ENCODE assay signal across 9 cellular contexts in genomic region chrX:30971761-30972603, GRCh38.
DNase-seq lines count a peak whose midpoint lies in the region; ATAC-seq, FAIRE-seq and TF ChIP-seq lines count a peak whose summit lies in the region.
"Had no signal": no experiment of that assay in that cellular context is flagged by ENCODE, and none has a peak within 500 bp of the region (broad histone marks: within the 10 kb centered on the region; RNA-seq: fewer than 3 reads in every experiment).

No MANE protein-coding gene starts in this region.

- peaks cover 46% of the 10 kb centered on the region for H3K4me1 ChIP-seq in HepG2 (ENCODE audit: insufficient read depth, low read length)

- no TSS peak for BruUV-seq in HepG2 (replicated peaks; lab: Mats Ljungman, UMichigan)

- WGBS in HepG2 (ENCODE audit: low lambda C conversion rate) = 10% methylated on average over 10 of the region's 10 CpGs

- in situ Hi-C loops in HepG2 (cut with HindIII; ENCODE audit: extremely low pct_ligation_motif_present, low pct_unique_long_range_greater_than_20kb) = no loop called here

- no peaks in the 10 kb centered on the region for H3K27me3 ChIP-seq in HepG2 (ENCODE audit: control insufficient read depth in 1 of 2, insufficient read depth in 2 of 2, low read length in 2 of 2)

- TF ChIP-seq RAD21 in HepG2 (CRISPR knock-in tag; IDR thresholded peaks at IDR 0.05) = peak; percentile 57

- ATAC-seq in GM21529 (IDR thresholded peaks at IDR 0.05; ENCODE audit: unreplicated experiment) = peak; percentile 96
- peak; percentile 93 for ATAC-seq in HepG2

- intact Hi-C loops in HepG2 (cut with micrococcal nuclease; ENCODE audit: unreplicated experiment) = loop anchor here (1.0 to 10.0 kb wide), 3 partner anchors 65 to 253 kb away; partner anchors contain the start of gene TAB3

- no peaks in the 10 kb centered on the region for H4K20me1 ChIP-seq in HepG2 (ENCODE audit: insufficient read depth, low read length)
- H4K20me1 ChIP-seq: BLaER1 treated with 17β-estradiol and CSF1 and Interleukin-3, amounts not matched to agents 10 nM and 100 nM had no signal

- no peaks in the 10 kb centered on the region for H3K36me3 ChIP-seq in HepG2 (replicated peaks in 1 of 2; ENCODE audit: control insufficient read depth in 1 of 2, insufficient read depth in 2 of 2, low read length in 2 of 2)
- H3K36me3 ChIP-seq: BLaER1 treated with 17β-estradiol and CSF1 and Interleukin-3, amounts not matched to agents 10 nM and 100 nM had no signal

- FAIRE-seq in HTR-8/SVneo (lab: Jason Lieb, UNC) (no peak), colon (lab: Jason Lieb, UNC) (peak; percentile 85), HepG2 (lab: Jason Lieb, UNC) (peak; percentile 66)

- CTCF ChIA-PET in HepG2 (lab: Yijun Ruan, JAX; ENCODE audit: low intra/inter-chr PET ratio, low total read pairs) = interaction anchor here (1.2 kb wide), 1 partner anchor 65 kb away, joined by 7 read pairs; no protein-coding TSS in a partner anchor

- H3K4me3 ChIP-seq in HepG2 (replicated peaks in 1 of 3; ENCODE audit: insufficient read depth in 1 of 3, low read depth in 2 of 3, low read length in 3 of 3) = peak overlapping the region in 1 of 3 experiments; percentile 31; a peak in 3 of 6 replicates
- H3K4me3 ChIP-seq: BLaER1 treated with 17β-estradiol and CSF1 and Interleukin-3, amounts not matched to agents 10 nM and 100 nM had no signal

- H3K79me2 ChIP-seq in HepG2 (ENCODE audit: insufficient read depth, low read length) = no peaks in the 10 kb centered on the region

- peak; percentile 78 for TF ChIP-seq CTCF in HepG2 (CRISPR knock-in tag; IDR thresholded peaks at IDR 0.05)

- peak overlapping the region; percentile 96 for H2AFZ ChIP-seq in HepG2 (ENCODE audit: low read length)

- POLR2A ChIA-PET in HepG2 (lab: Yijun Ruan, JAX) = no interaction called here

- no peaks in the 10 kb centered on the region for H3K9me3 ChIP-seq in HepG2 (ENCODE audit: low read length)
- H3K9me3 ChIP-seq: BLaER1 treated with 17β-estradiol and CSF1 and Interleukin-3, amounts not matched to agents 10 nM and 100 nM had no signal

- no peak for TF ChIP-seq POLR2A in HepG2 (IDR thresholded peaks at IDR 0.05; ENCODE audit: insufficient read depth in 1 of 2, low read depth in 2 of 2, low read length in 2 of 2)

- H3K4me2 ChIP-seq in HepG2 (ENCODE audit: low read depth, low read length) = peak overlapping the region; percentile 58

- no peak overlapping the region for H3K27ac ChIP-seq in HepG2 (ENCODE audit: extremely low read length, insufficient read depth, low read length)
- H3K27ac ChIP-seq: BLaER1 treated with 17β-estradiol and CSF1 and Interleukin-3, amounts not matched to agents 10 nM and 100 nM had no signal

- H3K9ac ChIP-seq in HepG2 (ENCODE audit: insufficient read depth, low read depth, low read length) = peak overlapping the region; percentile 37; the same call in 1 of the 2 replicates

- TF ChIP-seq EP300 in HepG2 (IDR thresholded peaks at IDR 0.05; ENCODE audit: low read depth in 2 of 2, low read length in 2 of 2) (no peak), HepG2 (CRISPR knock-in tag; IDR thresholded peaks at IDR 0.05; ENCODE audit: borderline replicate concordance) (no peak)

- DNase-seq in NCI-H2107 treated with DMSO at 0.1 percent for 48 hours (lab: John Stamatoyannopoulos, UW; ENCODE audit: unreplicated experiment) (peak; percentile 8), NCI-H2107 (lab: John Stamatoyannopoulos, UW) (no peak), HTR-8/SVneo (ENCODE audit: insufficient read length, low spot score) (peak; percentile 24), SK-N-DZ (ENCODE audit: low spot score) (peak; percentile 61), HepG2 (ENCODE audit: low spot score) (peak; percentile 53), superior temporal gyrus (ENCODE audit: extremely low spot score) (peak; percentile 41)

TF ChIP-seq in HepG2, 621 proteins besides CTCF, POLR2A, EP300 and RAD21 (continues in another document):
- TF ChIP-seq ERF (CRISPR knock-in tag; IDR thresholded peaks at IDR 0.05) = 0 out of 2 replicates have a peak, but pooled peaks have one; percentile 24
- peak; percentile 21; the same call in 1 of the 2 replicates for TF ChIP-seq TFDP1 (CRISPR knock-in tag; IDR thresholded peaks at IDR 0.05; ENCODE audit: borderline replicate concordance)
- no peak for TF ChIP-seq ZNF225 (CRISPR knock-in tag; IDR thresholded peaks at IDR 0.05)
- TF ChIP-seq MAX (IDR thresholded peaks at IDR 0.05) = peak; percentile 68
- peak in 1 of 2 experiments; percentile 28; a peak in 2 of 4 replicates for TF ChIP-seq HMGXB4 (CRISPR knock-in tag; IDR thresholded peaks at IDR 0.05; ENCODE audit: borderline replicate concordance in 1 of 2, low read depth in 1 of 2)
- no peak for TF ChIP-seq REXO4 (CRISPR knock-in tag; IDR thresholded peaks at IDR 0.05; ENCODE audit: borderline replicate concordance)
- TF ChIP-seq ZNF512B (CRISPR knock-in tag; IDR thresholded peaks at IDR 0.05; ENCODE audit: borderline replicate concordance) = 0 out of 2 replicates have a peak, but pooled peaks have one; percentile 48
- 0 out of 2 replicates have a peak, but pooled peaks have one; percentile 68 for TF ChIP-seq ZNF775 (CRISPR knock-in tag; IDR thresholded peaks at IDR 0.05; ENCODE audit: borderline replicate concordance)
- TF ChIP-seq SMC3 (IDR thresholded peaks at IDR 0.05; ENCODE audit: low read length) = peak; percentile 61; the same call in 1 of the 2 replicates
- 0 out of 2 replicates have a peak, but pooled peaks have one; percentile 24 for TF ChIP-seq ZMYM4 (CRISPR knock-in tag; IDR thresholded peaks at IDR 0.05)
- 0 out of 2 replicates have a peak, but pooled peaks have one; percentile 33 for TF ChIP-seq ZNF878 (CRISPR knock-in tag; IDR thresholded peaks at IDR 0.05)
- no peak for TF ChIP-seq ZBTB38 (CRISPR knock-in tag; IDR thresholded peaks at IDR 0.05)
- TF ChIP-seq TEAD3 (CRISPR knock-in tag; optimal IDR thresholded peaks at IDR 0.05; ENCODE audit: borderline replicate concordance) = peak; percentile 19
